In the genomic region with DNA sequence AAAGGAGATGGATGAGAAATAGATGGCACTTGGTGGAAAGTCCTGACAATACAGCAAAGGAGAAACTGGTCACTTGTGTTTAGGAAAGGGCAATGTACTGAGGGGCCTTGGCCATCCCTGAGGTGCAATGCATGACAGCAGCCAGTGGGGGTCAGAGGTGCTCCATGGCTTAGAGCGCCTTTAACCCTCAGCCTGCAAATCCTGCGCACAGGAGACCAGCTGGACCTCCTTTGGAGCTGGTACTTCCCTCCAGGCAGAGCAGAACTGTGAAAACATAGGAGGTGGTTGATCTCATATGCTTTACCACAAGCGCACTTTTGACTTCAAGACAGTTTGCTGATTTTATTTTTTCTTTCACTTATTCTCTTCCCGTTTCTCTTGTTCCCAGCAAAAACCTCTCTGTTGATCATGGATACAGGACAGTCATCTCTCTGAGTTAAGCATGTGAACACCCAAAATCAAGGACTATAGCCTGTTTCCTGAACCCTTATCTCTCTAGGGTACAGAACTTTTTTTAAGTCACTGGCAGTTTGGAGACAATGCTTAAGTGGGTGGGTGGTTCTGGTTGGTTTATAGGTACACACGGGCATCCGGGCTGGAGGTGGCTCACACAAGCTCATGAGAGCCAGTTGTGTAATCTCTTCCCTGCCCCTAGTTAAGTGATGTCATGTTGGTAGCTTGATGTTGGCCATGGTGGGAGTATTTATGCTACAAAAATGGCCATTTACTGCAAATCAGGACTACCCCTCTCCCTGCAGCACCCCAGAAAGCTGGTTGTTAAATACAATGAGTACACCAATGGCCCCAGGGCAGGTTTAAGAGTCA, we compare ENCODE assay signal across 8 cellular contexts.
DNase-seq lines count a peak whose midpoint lies in the region; ATAC-seq and TF ChIP-seq lines count a peak whose summit lies in the region.

No MANE protein-coding gene starts in this region.

- peak; percentile 100 for TF ChIP-seq CTCF in AG09319 (IDR thresholded peaks at IDR 0.05; ENCODE audit: low read depth, low read length)

- DNase-seq in AG09319 (ENCODE audit: extremely low read depth, low read depth), result peak; percentile 71
- DNase-seq in NCI-H345 treated with DMSO at 0.1 percent for 48 hours (lab: John Stamatoyannopoulos, UW; ENCODE audit: unreplicated experiment), result peak; percentile 62
- DNase-seq in activated CD4-positive, alpha-beta T cell treated with anti-CD3 and anti-CD28 coated beads for 1 hour, result peak; percentile 69
- DNase-seq in cerebellar cortex (ENCODE audit: low spot score), result peak; percentile 92
- peak; percentile 95 for DNase-seq in left kidney (ENCODE audit: low read depth, low spot score)
- DNase-seq in stimulated activated CD4-positive, alpha-beta T cell treated with anti-CD3 and anti-CD28 coated beads, Interleukin-4, amount 100 ng/mL, for 4 hours, result peak; percentile 68 to 73

- ATAC-seq in GM18873 (IDR thresholded peaks at IDR 0.05; ENCODE audit: low FRiP score, unreplicated experiment) (peak; percentile 80), HG03103 (IDR thresholded peaks at IDR 0.05; ENCODE audit: low read depth, unreplicated experiment) (peak; percentile 89)

Comparison
In these comparisons a context has a peak if more than half of its experiments do, and no peak if none do; other contexts are left out.
1. Peak in every context shown above with its lines: DNase-seq and ATAC-seq.